ENCODE assay signal across 8 cellular contexts in genomic region chr1:222928212-222928611, GRCh38.
DNase-seq lines count a peak whose midpoint lies in the region; TF ChIP-seq lines count a peak whose summit lies in the region.

No MANE protein-coding gene starts in this region.

- peaks cover 0 to 41% (median 10%) of the 10 kb centered on the region in 6 donors for H3K4me1 ChIP-seq in spleen

- H3K4me3 ChIP-seq in cardiac fibroblast (replicated peaks in 1 of 2; ENCODE audit: low read depth in 2 of 2, low read length in 2 of 2): peak overlapping the region in 1 of 2 donors; percentile 13
- peak overlapping the region in 5 of 8 donors; percentile 10 to 56 (median 20) for H3K4me3 ChIP-seq in spleen

- no peak for TF ChIP-seq CTCF in cardiac fibroblast (IDR thresholded peaks at IDR 0.05; ENCODE audit: low read depth, low read length)
- TF ChIP-seq CTCF in spleen (IDR thresholded peaks at IDR 0.05 in 8 of 11, conservative IDR thresholded peaks at IDR 0.05 in 3 of 11): no peak
- no peak for TF ChIP-seq CTCF in Calu3 (IDR thresholded peaks at IDR 0.05; ENCODE audit: unreplicated experiment)

- H3K36me3 ChIP-seq in spleen: no peaks in the 10 kb centered on the region

- H3K27ac ChIP-seq in spleen: peak overlapping the region in 6 of 8 donors; percentile 1 to 57 (median 20)

- DNase-seq in NCI-H146 treated with DMSO at 0.1 percent for 48 hours (lab: John Stamatoyannopoulos, UW; ENCODE audit: unreplicated experiment) (peak; percentile 29), cardiac fibroblast (ENCODE audit: low read depth in 2 of 2) (peak; percentile 60 to 77), iPS-NIHi7 (ENCODE audit: extremely low spot score) (peak; percentile 78), spleen (peak; percentile 76), 8988T (no peak), Calu3 (no peak)
- no peak for DNase-seq in activated naive CD8-positive, alpha-beta T cell treated with anti-CD3 and anti-CD28 coated beads for 36 hours
- no peak for DNase-seq in activated CD4-positive, alpha-beta T cell treated with anti-CD3 and anti-CD28 coated beads, Interleukin-2, amount 50 U/mL, for 48 hours

- 45 to 83% (median 69%) methylated on average over 3 of the region's 3 CpGs for WGBS in spleen, 5 donors

- TF ChIP-seq POLR2A in spleen (IDR thresholded peaks at IDR 0.05): peak in 1 of 3 donors; percentile 89

- no peaks in the 10 kb centered on the region for H3K36me3 Mint-ChIP-seq in Calu3 (ENCODE audit: insufficient read depth, unreplicated experiment)
- H3K36me3 Mint-ChIP-seq in activated naive CD8-positive, alpha-beta T cell treated with anti-CD3 and anti-CD28 coated beads for 36 hours: peaks cover 2% of the 10 kb centered on the region

- H3K4me1 Mint-ChIP-seq in Calu3 (ENCODE audit: low read depth, unreplicated experiment): no peaks in the 10 kb centered on the region
- H3K4me1 Mint-ChIP-seq in activated naive CD8-positive, alpha-beta T cell treated with anti-CD3 and anti-CD28 coated beads for 36 hours: peaks cover 10% of the 10 kb centered on the region

- intact Hi-C loops in spleen (cut with DNase I; ENCODE audit: low total_unique reads) (no loop called here), Calu3 (cut with micrococcal nuclease; ENCODE audit: unreplicated experiment) (no loop called here)

- no TSS peak for BruUV-seq in Calu3 (replicated peaks; lab: Mats Ljungman, UMichigan)

- no peak overlapping the region for H3K27ac Mint-ChIP-seq in Calu3 (ENCODE audit: unreplicated experiment)
- no peak overlapping the region for H3K27ac Mint-ChIP-seq in activated naive CD8-positive, alpha-beta T cell treated with anti-CD3 and anti-CD28 coated beads for 36 hours

- CTCF ChIA-PET in Calu3 (lab: Charles Lee): no interaction called here

- no peaks in the 10 kb centered on the region for H3K27me3 Mint-ChIP-seq in Calu3 (ENCODE audit: unreplicated experiment)
- no peaks in the 10 kb centered on the region for H3K27me3 Mint-ChIP-seq in activated naive CD8-positive, alpha-beta T cell treated with anti-CD3 and anti-CD28 coated beads for 36 hours

- no peaks in the 10 kb centered on the region for H3K9me3 Mint-ChIP-seq in Calu3 (ENCODE audit: low read depth, unreplicated experiment)
- H3K9me3 Mint-ChIP-seq in activated naive CD8-positive, alpha-beta T cell treated with anti-CD3 and anti-CD28 coated beads for 36 hours: no peaks in the 10 kb centered on the region

- H3K27me3 ChIP-seq in spleen (replicated peaks in 1 of 7): no peaks in the 10 kb centered on the region

- H3K4me3 Mint-ChIP-seq in Calu3 (ENCODE audit: low read depth, unreplicated experiment): no peak overlapping the region
- H3K4me3 Mint-ChIP-seq in activated naive CD8-positive, alpha-beta T cell treated with anti-CD3 and anti-CD28 coated beads for 36 hours: no peak overlapping the region

- no peaks in the 10 kb centered on the region for H3K9me3 ChIP-seq in spleen

Comparison
In these comparisons a context has a peak if more than half of its experiments do, and no peak if none do; other contexts are left out.
1. DNase-seq: peak in NCI-H146 treated with DMSO at 0.1 percent for 48 hours (single experiment), cardiac fibroblast (2 of 2), iPS-NIHi7 (single experiment) and spleen (single experiment); none in 8988T (single experiment), Calu3 (single experiment), activated naive CD8-positive, alpha-beta T cell treated with anti-CD3 and anti-CD28 coated beads for 36 hours (single experiment) and activated CD4-positive, alpha-beta T cell treated with anti-CD3 and anti-CD28 coated beads, Interleukin-2, amount 50 U/mL, for 48 hours (0 of 2).